Comparison of ENCODE assay signal across 8 cellular contexts in the genomic region with DNA sequence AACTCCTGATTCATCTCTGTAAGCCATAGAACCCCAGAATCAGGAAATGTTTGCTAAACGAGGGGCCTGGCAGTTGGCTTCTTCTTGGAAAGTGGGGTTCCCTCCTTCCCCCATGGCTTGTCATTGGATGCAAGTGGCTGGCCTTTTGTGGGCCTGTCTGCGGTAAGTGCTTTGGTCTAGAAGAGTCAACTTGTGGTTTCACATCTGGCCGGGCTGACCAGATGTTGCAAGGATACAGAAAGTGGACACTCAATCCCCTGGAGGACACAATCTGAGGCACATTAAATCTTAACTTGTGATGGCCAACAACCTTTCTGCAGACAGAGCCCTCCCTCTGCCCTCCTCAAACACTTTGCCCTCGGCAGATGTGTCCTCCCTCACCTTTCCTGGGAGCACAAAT. TPM values are rescaled to one million over a fixed set of nuclear protein-coding genes. Genes with fewer than 3 reads are reported as not detected.
DNase-seq lines count a peak whose midpoint lies in the region; ATAC-seq and TF ChIP-seq lines count a peak whose summit lies in the region.

No MANE protein-coding gene starts in this region.

- peak overlapping the region; percentile 90 for H3K4me3 ChIP-seq in MM.1S (ENCODE audit: low read length)
- H3K4me3 ChIP-seq in neuron (ENCODE audit: low read length): peak overlapping the region; percentile 52

- no peaks in the 10 kb centered on the region for H3K9me2 ChIP-seq in MM.1S (replicated peaks; ENCODE audit: insufficient read depth, low read length)

- H3K36me3 ChIP-seq in MM.1S (replicated peaks; ENCODE audit: insufficient read depth, low read length) (no peaks in the 10 kb centered on the region), neuron (ENCODE audit: insufficient read depth, low read length) (no peaks in the 10 kb centered on the region)

- H3K36me3 Mint-ChIP-seq in dendritic cell treated with granulocyte-macrophage colony-stimulating factor and Interleukin-4, amounts not matched to agents 40 ng/mL and 50 ng/mL, for 4 days (ENCODE audit: low read depth): peaks cover 6% of the 10 kb centered on the region

- H3K4me2 ChIP-seq in MM.1S (ENCODE audit: low read depth, low read length): peak overlapping the region; percentile 89

- H4K20me1 ChIP-seq in MM.1S (ENCODE audit: insufficient read depth, low read length): no peaks in the 10 kb centered on the region

- H3K9me3 ChIP-seq in MM.1S (replicated peaks; ENCODE audit: insufficient read depth, low read length) (no peaks in the 10 kb centered on the region), neuron (ENCODE audit: low read length) (no peaks in the 10 kb centered on the region)

- peaks cover 7% of the 10 kb centered on the region; the same call in 1 of the 2 replicates for H3F3A ChIP-seq in MM.1S (ENCODE audit: insufficient read depth, low read length)

- peak overlapping the region; percentile 64; the same call in 1 of the 2 replicates for H3K27ac ChIP-seq in MM.1S (ENCODE audit: low read length)

- peaks cover 20% of the 10 kb centered on the region for H3K79me2 ChIP-seq in MM.1S (ENCODE audit: low read length)

- H3K4me1 ChIP-seq in MM.1S (ENCODE audit: low read length): peaks cover 9% of the 10 kb centered on the region
- peaks cover 17% of the 10 kb centered on the region for H3K4me1 ChIP-seq in neuron (ENCODE audit: insufficient read depth, low read length)

- peaks cover 50% of the 10 kb centered on the region for H3K4me1 Mint-ChIP-seq in dendritic cell treated with granulocyte-macrophage colony-stimulating factor and Interleukin-4, amounts not matched to agents 40 ng/mL and 50 ng/mL, for 4 days (ENCODE audit: low read depth)

- intact Hi-C loops in dendritic cell treated with granulocyte-macrophage colony-stimulating factor and Interleukin-4, amounts not matched to agents 40 ng/mL and 50 ng/mL, for 4 days (cut with micrococcal nuclease): loop anchor here (2.0 kb wide), 1 partner anchor 95 kb away; the partner anchor contains the start of gene ZFAND6
- intact Hi-C loops in left colon (cut with DNase I, micrococcal nuclease): loop anchor here in 1 of 2 donors (10.0 kb wide), 1 partner anchor 89 kb away; no protein-coding TSS in a partner anchor

- peaks cover 4% of the 10 kb centered on the region for H3K27me3 Mint-ChIP-seq in dendritic cell treated with granulocyte-macrophage colony-stimulating factor and Interleukin-4, amounts not matched to agents 40 ng/mL and 50 ng/mL, for 4 days

- H3K27me3 ChIP-seq in MM.1S (replicated peaks; ENCODE audit: insufficient read depth, low read length): no peaks in the 10 kb centered on the region
- no peaks in the 10 kb centered on the region for H3K27me3 ChIP-seq in neuron (ENCODE audit: insufficient read depth, low read length)

- H3K4me3 Mint-ChIP-seq in dendritic cell treated with granulocyte-macrophage colony-stimulating factor and Interleukin-4, amounts not matched to agents 40 ng/mL and 50 ng/mL, for 4 days: peak overlapping the region; percentile 86

- H3K9ac ChIP-seq in MM.1S (ENCODE audit: low read length): peak overlapping the region; percentile 77

- peak overlapping the region; percentile 82 for H3K27ac Mint-ChIP-seq in dendritic cell treated with granulocyte-macrophage colony-stimulating factor and Interleukin-4, amounts not matched to agents 40 ng/mL and 50 ng/mL, for 4 days

- ATAC-seq in left colon (no peak), GM18517 (IDR thresholded peaks at IDR 0.05; ENCODE audit: unreplicated experiment) (no peak)

- H2AFZ ChIP-seq in MM.1S (ENCODE audit: low read length) (0 out of 2 replicates have a peak overlapping the region, but pooled peaks have one; percentile 85), neuron (ENCODE audit: low read depth, low read length) (peak overlapping the region; percentile 58)

- DNase-seq in CMK (ENCODE audit: low read depth): peak; percentile 66
- no peak for DNase-seq in MM.1S
- DNase-seq in Ammon's horn (ENCODE audit: low spot score): no peak
- DNase-seq in mucosa of gallbladder (ENCODE audit: low spot score): no peak
- no peak for DNase-seq in left colon

- H3K9me3 Mint-ChIP-seq in dendritic cell treated with granulocyte-macrophage colony-stimulating factor and Interleukin-4, amounts not matched to agents 40 ng/mL and 50 ng/mL, for 4 days: no peaks in the 10 kb centered on the region

- TF ChIP-seq CTCF in MM.1S (IDR thresholded peaks at IDR 0.05; ENCODE audit: low read length): no peak

RNA-seq across cellular contexts. Expression of gene FAH, which starts 1.1 kb away (rescaled TPM):
- 35.6 TPM for total RNA-seq in mucosa of gallbladder
- total RNA-seq in left colon: 10 to 100 TPM; 20.5 to 22.4 TPM
